8 cellular contexts compared by ENCODE assay signal in genomic region chr1:232952514-232953175, GRCh38. TPM values are rescaled to one million over a fixed set of nuclear protein-coding genes. Genes with fewer than 3 reads are reported as not detected.
DNase-seq lines count a peak whose midpoint lies in the region; ATAC-seq, FAIRE-seq and TF ChIP-seq lines count a peak whose summit lies in the region.

No MANE protein-coding gene starts in this region.

- POLR2A ChIA-PET in HepG2 (lab: Yijun Ruan, JAX), result no interaction called here

- no peak for TF ChIP-seq RAD21 in HepG2 (CRISPR knock-in tag; IDR thresholded peaks at IDR 0.05)

- H2AFZ ChIP-seq in mammary epithelial cell (ENCODE audit: low read depth, low read length), result peak overlapping the region; percentile 63
- H2AFZ ChIP-seq in HepG2 (ENCODE audit: low read length), result no peak overlapping the region

- H3K36me3 ChIP-seq in HUES64 (ENCODE audit: insufficient read depth, low read length) (peaks cover 22% of the 10 kb centered on the region), mammary epithelial cell (ENCODE audit: insufficient read depth, low read length) (no peaks in the 10 kb centered on the region), HepG2 (replicated peaks in 1 of 2; ENCODE audit: control insufficient read depth in 1 of 2, insufficient read depth in 2 of 2, low read length in 2 of 2) (peaks cover 2 to 6% of the 10 kb centered on the region in 2 experiments; a peak in 3 of 5 replicates), upper lobe of left lung (peaks cover 0 to 11% (median 2%) of the 10 kb centered on the region in 4 donors)

- H3K9me3 ChIP-seq in HUES64 (ENCODE audit: insufficient read depth, low read depth, low read length) (peaks cover 2% of the 10 kb centered on the region; the same call in 1 of the 2 replicates), mammary epithelial cell (replicated peaks; ENCODE audit: insufficient read depth, low read length) (no peaks in the 10 kb centered on the region), HepG2 (ENCODE audit: low read length) (no peaks in the 10 kb centered on the region), upper lobe of left lung (no peaks in the 10 kb centered on the region)

- TF ChIP-seq EP300 in HepG2 (IDR thresholded peaks at IDR 0.05; ENCODE audit: low read depth in 2 of 2, low read length in 2 of 2) (no peak), HepG2 (CRISPR knock-in tag; IDR thresholded peaks at IDR 0.05; ENCODE audit: borderline replicate concordance) (no peak), upper lobe of left lung (IDR thresholded peaks at IDR 0.05) (no peak)

- intact Hi-C loops in mammary epithelial cell (cut with micrococcal nuclease) (loop anchor here (1.0 to 10.0 kb wide), 4 partner anchors 158 to 322 kb away; partner anchors contain the start of gene SIPA1L2), HepG2 (cut with micrococcal nuclease; ENCODE audit: unreplicated experiment) (loop anchor here (10.0 kb wide), 1 partner anchor 318 kb away; the partner anchor contains the start of gene SIPA1L2)

- H4K20me1 ChIP-seq in mammary epithelial cell (ENCODE audit: insufficient read depth, low read length), result no peaks in the 10 kb centered on the region
- H4K20me1 ChIP-seq in HepG2 (ENCODE audit: insufficient read depth, low read length), result no peaks in the 10 kb centered on the region

- BruUV-seq in mammary epithelial cell (replicated peaks; lab: Mats Ljungman, UMichigan) (no TSS peak), HepG2 (replicated peaks; lab: Mats Ljungman, UMichigan) (no TSS peak)

- dilution Hi-C loops in mammary epithelial cell (cut with HindIII; ENCODE audit: low sequenced_read_pairs), result no loop called here

- TF ChIP-seq POLR2A in HepG2 (IDR thresholded peaks at IDR 0.05; ENCODE audit: insufficient read depth in 1 of 2, low read depth in 2 of 2, low read length in 2 of 2) (no peak), upper lobe of left lung (IDR thresholded peaks at IDR 0.05) (no peak)

- WGBS in HUES64, result 85% methylated on average over 1 of the region's 1 CpG
- 10% methylated on average over 1 of the region's 1 CpG for WGBS in mammary epithelial cell (ENCODE audit: low coverage, missing lambda C conversion rate)
- 90% methylated on average over 1 of the region's 1 CpG for WGBS in HepG2 (ENCODE audit: low lambda C conversion rate)
- WGBS in upper lobe of left lung, 2 donors, result 94 to 95% methylated on average over 1 of the region's 1 CpG

- peak; percentile 93 for FAIRE-seq in HepG2 (lab: Jason Lieb, UNC)

- H3K4me1 ChIP-seq in HUES64 (ENCODE audit: insufficient read depth, low read length) (peaks cover 32% of the 10 kb centered on the region), mammary epithelial cell (ENCODE audit: insufficient read depth, low read length) (peaks cover 26% of the 10 kb centered on the region), HepG2 (ENCODE audit: insufficient read depth, low read length) (peaks cover 31% of the 10 kb centered on the region), upper lobe of left lung (peaks cover 11 to 29% (median 15%) of the 10 kb centered on the region in 4 donors)

- H3K27ac ChIP-seq in HUES64 (ENCODE audit: low read depth, low read length), result peak overlapping the region; percentile 42; the same call in 1 of the 2 replicates
- no peak overlapping the region for H3K27ac ChIP-seq in mammary epithelial cell (ENCODE audit: insufficient read depth, low read depth, low read length)
- H3K27ac ChIP-seq in HepG2 (ENCODE audit: extremely low read length, insufficient read depth, low read length), result peak overlapping the region; percentile 28
- H3K27ac ChIP-seq in upper lobe of left lung, result no peak overlapping the region

- peak overlapping the region; percentile 53 for H3K4me2 ChIP-seq in mammary epithelial cell (ENCODE audit: insufficient read depth, low read depth, low read length)
- H3K4me2 ChIP-seq in HepG2 (ENCODE audit: low read depth, low read length), result peak overlapping the region; percentile 77

- ATAC-seq in GM21786 (IDR thresholded peaks at IDR 0.05; ENCODE audit: unreplicated experiment) (peak; percentile 57), HepG2 (peak; percentile 78), upper lobe of left lung (ENCODE audit: low FRiP score in 2 of 2) (peak in 1 of 2 donors; percentile 30)

- CTCF ChIA-PET in mammary epithelial cell (lab: Charles Lee; ENCODE audit: low non-redundant PET) (interaction anchor here (0.6 kb wide), 3 partner anchors 244 to 323 kb away, joined by 5 to 10 read pairs (median 10); partner anchors contain the start of gene SIPA1L2), HepG2 (lab: Yijun Ruan, JAX; ENCODE audit: low intra/inter-chr PET ratio, low total read pairs) (no interaction called here)

- TF ChIP-seq CTCF in mammary epithelial cell (conservative IDR thresholded peaks at IDR 0.05 in 1 of 2, IDR thresholded peaks at IDR 0.05 in 1 of 2; ENCODE audit: extremely low read depth in 1 of 2, insufficient read depth in 1 of 2, low read depth in 1 of 2, low read length in 2 of 2), result peak; percentile 89 to 91
- TF ChIP-seq CTCF in HepG2 (CRISPR knock-in tag; IDR thresholded peaks at IDR 0.05), result peak; percentile 53
- peak; percentile 46 to 69 (median 55) for TF ChIP-seq CTCF in upper lobe of left lung (IDR thresholded peaks at IDR 0.05)

- peak overlapping the region; percentile 82; the same call in 1 of the 2 replicates for H3K4me3 ChIP-seq in HUES64 (ENCODE audit: low read length)
- no peak overlapping the region for H3K4me3 ChIP-seq in mammary epithelial cell (replicated peaks in 1 of 3; ENCODE audit: insufficient read depth in 1 of 3, low read depth in 2 of 3, low read length in 3 of 3)
- H3K4me3 ChIP-seq in HepG2 (replicated peaks in 1 of 3; ENCODE audit: insufficient read depth in 1 of 3, low read depth in 2 of 3, low read length in 3 of 3), result no peak overlapping the region
- H3K4me3 ChIP-seq in upper lobe of left lung, result no peak overlapping the region

- in situ Hi-C loops in mammary epithelial cell (cut with MboI; ENCODE audit: low sequenced_read_pairs in 2 of 2), result loop anchor here (5.0 to 25.0 kb wide), 2 partner anchors 315 kb away; partner anchors contain the start of gene SIPA1L2 (in 1 of the 2)
- in situ Hi-C loops in HepG2 (cut with HindIII; ENCODE audit: extremely low pct_ligation_motif_present, low pct_unique_long_range_greater_than_20kb), result loop anchor here (25.0 kb wide), 1 partner anchor 1090 kb away; no protein-coding TSS in a partner anchor

- H3K27me3 ChIP-seq in HUES64 (ENCODE audit: insufficient read depth, low read length) (no peaks in the 10 kb centered on the region), mammary epithelial cell (ENCODE audit: insufficient read depth, low read length) (no peaks in the 10 kb centered on the region), HepG2 (ENCODE audit: control insufficient read depth in 1 of 2, insufficient read depth in 2 of 2, low read length in 2 of 2) (no peaks in the 10 kb centered on the region), upper lobe of left lung (no peaks in the 10 kb centered on the region)

- H3K9ac ChIP-seq in HUES64 (ENCODE audit: low read depth, low read length) (no peak overlapping the region), mammary epithelial cell (ENCODE audit: insufficient read depth, low read length) (no peak overlapping the region), HepG2 (ENCODE audit: insufficient read depth, low read depth, low read length) (peak overlapping the region; percentile 21)

- H3K79me2 ChIP-seq in mammary epithelial cell (ENCODE audit: insufficient read depth, low read length) (peaks cover 38% of the 10 kb centered on the region), HepG2 (ENCODE audit: insufficient read depth, low read length) (peaks cover 29% of the 10 kb centered on the region)

- DNase-seq in activated gamma-delta T cell treated with Interleukin-2 at 50 U/mL for 16 hours, result peak; percentile 15
- no peak for DNase-seq in activated gamma-delta T cell (lab: John Stamatoyannopoulos, UW)
- DNase-seq in SHP77 (lab: John Stamatoyannopoulos, UW), result peak; percentile 59 to 65
- peak; percentile 76 for DNase-seq in mammary epithelial cell
- peak; percentile 51 for DNase-seq in HepG2 (ENCODE audit: low spot score)
- DNase-seq in upper lobe of left lung, result peak in 1 of 2 donors; percentile 37

TF ChIP-seq in HepG2, 621 proteins besides CTCF, POLR2A, EP300 and RAD21 (continues in another document):
- no peak for TF ChIP-seq CENPX (CRISPR knock-in tag; IDR thresholded peaks at IDR 0.05)
- no peak for TF ChIP-seq ZNF569 (CRISPR knock-in tag; IDR thresholded peaks at IDR 0.05; ENCODE audit: borderline replicate concordance)
- TF ChIP-seq STAG1 (CRISPR knock-in tag; IDR thresholded peaks at IDR 0.05), result peak; percentile 38
- TF ChIP-seq ATF7 (IDR thresholded peaks at IDR 0.05), result no peak
- TF ChIP-seq ATF7 (CRISPR knock-in tag; IDR thresholded peaks at IDR 0.05), result no peak
- no peak for TF ChIP-seq DNMT1 (CRISPR knock-in tag; IDR thresholded peaks at IDR 0.05)
- no peak for TF ChIP-seq SNRNP70 (IDR thresholded peaks at IDR 0.05; ENCODE audit: low read depth, low read length)

RNA-seq across cellular contexts. Expression of gene NTPCR, which starts 2.2 kb away (rescaled TPM):
- polyA plus RNA-seq in HUES64 (2013, experiment 1 of 2), result 84.4 TPM
- 95.4 TPM for polyA plus RNA-seq in HUES64 (2013, experiment 2 of 2)
- total RNA-seq in mammary epithelial cell (10 to 100 TPM; 15.3 to 47.0 TPM), HepG2 (2016; rRNA removed; fragmentation: Illumina TruSeq; extraction: Trizol) (47.0 and 65.1 TPM in 2 replicates), upper lobe of left lung (10 to 100 TPM; 15.2 to 35.5 (median 21.2) TPM)
- polyA plus RNA-seq in mammary epithelial cell (23.3 TPM), HepG2 (2011; rRNA removed) (9.9 and 11.7 TPM in 2 replicates)
- polyA minus RNA-seq in mammary epithelial cell, result 7.8 TPM
- total RNA-seq in HepG2 (2016; cell fraction: cytosol; rRNA removed; fragmentation: Illumina TruSeq; extraction: Trizol; ENCODE audit: low read depth), result 23.2 and 28.5 TPM in 2 replicates
- 49.0 and 57.6 TPM in 2 replicates for total RNA-seq in HepG2 (2016; cell fraction: insoluble cytoplasmic fraction; rRNA removed; fragmentation: Illumina TruSeq; extraction: Trizol)
- total RNA-seq in HepG2 (2016; cell fraction: membrane; rRNA removed; fragmentation: Illumina TruSeq; extraction: Trizol), result 37.3 and 42.9 TPM in 2 replicates
- 25.2 and 26.0 TPM in 2 replicates for total RNA-seq in HepG2 (2016; cell fraction: nucleus; rRNA removed; fragmentation: Illumina TruSeq; extraction: Trizol)
- polyA plus RNA-seq in HepG2 (2011; cell fraction: cytosol; rRNA removed), result 9.2 and 11.3 TPM in 2 replicates
- 8.6 and 8.8 TPM in 2 replicates for polyA plus RNA-seq in HepG2 (2011; cell fraction: nucleus; rRNA removed)
- polyA plus RNA-seq in HepG2 (2012), result 22.3 and 25.9 TPM in 2 replicates
- 30.0 and 36.6 TPM in 2 replicates for polyA plus RNA-seq in HepG2 (2016; cell fraction: cytosol; fragmentation: Illumina TruSeq; extraction: Trizol; ENCODE audit: low read depth)
- 63.5 and 65.7 TPM in 2 replicates for polyA plus RNA-seq in HepG2 (2016; cell fraction: insoluble cytoplasmic fraction; fragmentation: Illumina TruSeq; extraction: Trizol; ENCODE audit: low read depth)
- 41.2 and 46.3 TPM in 2 replicates for polyA plus RNA-seq in HepG2 (2016; cell fraction: membrane; fragmentation: Illumina TruSeq; extraction: Trizol; ENCODE audit: low read depth)
- 32.2 and 43.6 TPM in 2 replicates for polyA plus RNA-seq in HepG2 (2016; cell fraction: nucleus; fragmentation: Illumina TruSeq; extraction: Trizol; ENCODE audit: insufficient read depth, low read depth)
- 7.5 and 8.1 TPM in 2 replicates for polyA minus RNA-seq in HepG2 (2011; rRNA and poly(A)+ RNA removed; ENCODE audit: low replicate concordance)
- 5.5 and 5.7 TPM in 2 replicates for polyA minus RNA-seq in HepG2 (2011; cell fraction: cytosol; rRNA and poly(A)+ RNA removed)
- polyA minus RNA-seq in HepG2 (2011; cell fraction: nucleus; rRNA and poly(A)+ RNA removed), result 22.7 and 28.3 TPM in 2 replicates

Comparison
In these comparisons a context has a peak if more than half of its experiments do, and no peak if none do; other contexts are left out.
1. H3K27ac ChIP-seq: peak in HUES64 (single experiment) and HepG2 (single experiment); none in mammary epithelial cell (single experiment) and upper lobe of left lung (0 of 4).
2. Peak in every context shown above with its lines, with median percentiles within 50 percentile points of each other: CTCF ChIP-seq.